8 cellular contexts compared by ENCODE assay signal in the genomic region with DNA sequence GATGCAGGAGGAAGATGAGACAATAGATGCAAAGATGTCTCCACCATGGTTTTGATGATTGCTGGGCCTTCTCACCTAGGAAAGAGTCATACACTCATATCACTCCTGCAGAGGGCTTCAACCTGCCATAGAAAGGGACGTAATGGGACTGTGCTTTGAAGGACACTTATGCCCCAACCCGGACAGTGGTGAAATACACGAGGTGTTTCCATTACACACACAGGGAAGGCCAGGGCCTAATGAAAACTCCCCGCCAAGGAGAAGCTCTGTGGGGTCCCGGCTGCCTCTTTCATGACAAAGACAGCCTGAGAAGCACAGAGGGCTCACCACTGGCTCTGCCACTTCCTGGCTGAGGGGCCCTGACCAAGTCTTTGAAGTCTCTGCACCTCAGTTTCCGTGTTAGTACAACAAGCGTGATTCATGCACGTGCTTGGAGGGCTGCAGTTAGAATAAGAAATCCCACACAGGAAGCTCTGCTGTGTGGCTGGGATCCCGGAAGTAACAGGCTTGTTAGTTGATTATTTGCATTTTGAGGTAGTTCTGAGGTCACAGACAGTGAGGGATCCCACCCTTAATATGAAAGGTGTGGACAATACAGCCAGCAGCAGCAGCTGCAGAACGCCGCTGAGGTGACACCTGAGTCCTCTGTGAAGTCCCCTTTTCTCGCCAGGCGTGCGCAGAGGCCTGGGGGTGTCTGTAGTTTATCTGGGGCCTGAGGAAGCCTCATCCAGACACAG.
DNase-seq lines count a peak whose midpoint lies in the region; ATAC-seq and TF ChIP-seq lines count a peak whose summit lies in the region.

No MANE protein-coding gene starts in this region.

- H3K36me3 ChIP-seq in esophagus muscularis mucosa = no peaks in the 10 kb centered on the region
- H3K36me3 ChIP-seq in adrenal gland (replicated peaks in 1 of 2) = no peaks in the 10 kb centered on the region

- intact Hi-C loops in esophagus muscularis mucosa (cut with DNase I) (no loop called here), adrenal gland (cut with DNase I) (no loop called here)

- H3K4me3 ChIP-seq in esophagus muscularis mucosa (no peak overlapping the region), adrenal gland (no peak overlapping the region)

- 81% methylated on average over 14 of the region's 14 CpGs for WGBS in esophagus muscularis mucosa
- WGBS in adrenal gland, 4 donors = 74 to 81% (median 75%) methylated on average over 6 to 14 of the region's 14 CpGs

- DNase-seq in esophagus muscularis mucosa (ENCODE audit: extremely low spot score) = peak; percentile 86
- peak; percentile 73 for DNase-seq in stimulated activated naive CD8-positive, alpha-beta T cell treated with anti-CD3 and anti-CD28 coated beads, Interleukin-15, Interleukin-2, amounts not matched to agents 100 U/mL and 50 U/mL, for 24 hours
- DNase-seq in COLO668 (lab: John Stamatoyannopoulos, UW; ENCODE audit: unreplicated experiment) = no peak
- no peak for DNase-seq in DMS 273 (lab: John Stamatoyannopoulos, UW; ENCODE audit: unreplicated experiment)
- no peak for DNase-seq in adrenal gland

- TF ChIP-seq CTCF in esophagus muscularis mucosa (IDR thresholded peaks at IDR 0.05) (no peak), adrenal gland (IDR thresholded peaks at IDR 0.05) (no peak)

- no peak for TF ChIP-seq POLR2A in esophagus muscularis mucosa (IDR thresholded peaks at IDR 0.05; ENCODE audit: low read depth)
- no peak for TF ChIP-seq POLR2A in adrenal gland (IDR thresholded peaks at IDR 0.05)

- no peaks in the 10 kb centered on the region for H3K4me1 ChIP-seq in esophagus muscularis mucosa
- no peaks in the 10 kb centered on the region for H3K4me1 ChIP-seq in adrenal gland (replicated peaks in 1 of 2)

- H3K27me3 ChIP-seq in esophagus muscularis mucosa = no peaks in the 10 kb centered on the region
- H3K27me3 ChIP-seq in adrenal gland = no peaks in the 10 kb centered on the region

- H3K27ac ChIP-seq in esophagus muscularis mucosa (replicated peaks in 1 of 4) = no peak overlapping the region
- no peak overlapping the region for H3K27ac ChIP-seq in adrenal gland

- no peak for TF ChIP-seq EP300 in esophagus muscularis mucosa (IDR thresholded peaks at IDR 0.05)

- ATAC-seq in GM19025 (IDR thresholded peaks at IDR 0.05; ENCODE audit: low read depth, unreplicated experiment) = peak; percentile 78
- peak; percentile 89 for ATAC-seq in HG03280 (IDR thresholded peaks at IDR 0.05; ENCODE audit: unreplicated experiment)
- peak; percentile 95 for ATAC-seq in activated CD4-positive, CD25-positive, alpha-beta regulatory T cell treated with anti-CD3 and anti-CD28 coated beads, Interleukin-2, amount 50 U/mL, for 24 hours
- peak; percentile 90 for ATAC-seq in stimulated activated naive CD8-positive, alpha-beta T cell treated with anti-CD3 and anti-CD28 coated beads, Interleukin-15, Interleukin-2, amounts not matched to agents 100 U/mL and 50 U/mL, for 24 hours

- no peaks in the 10 kb centered on the region for H3K9me3 ChIP-seq in esophagus muscularis mucosa
- no peaks in the 10 kb centered on the region for H3K9me3 ChIP-seq in adrenal gland (replicated peaks in 1 of 3)

Comparison
In these comparisons a context has a peak if more than half of its experiments do, and no peak if none do; other contexts are left out.
1. DNase-seq: peak in esophagus muscularis mucosa (single experiment) and stimulated activated naive CD8-positive, alpha-beta T cell treated with anti-CD3 and anti-CD28 coated beads, Interleukin-15, Interleukin-2, amounts not matched to agents 100 U/mL and 50 U/mL, for 24 hours (single experiment); none in COLO668 (single experiment), DMS 273 (single experiment) and adrenal gland (0 of 7).
2. Peak in every context shown above with its lines, with median percentiles within 50 percentile points of each other: ATAC-seq.